20 cellular contexts compared by ENCODE assay signal in the genomic region with DNA sequence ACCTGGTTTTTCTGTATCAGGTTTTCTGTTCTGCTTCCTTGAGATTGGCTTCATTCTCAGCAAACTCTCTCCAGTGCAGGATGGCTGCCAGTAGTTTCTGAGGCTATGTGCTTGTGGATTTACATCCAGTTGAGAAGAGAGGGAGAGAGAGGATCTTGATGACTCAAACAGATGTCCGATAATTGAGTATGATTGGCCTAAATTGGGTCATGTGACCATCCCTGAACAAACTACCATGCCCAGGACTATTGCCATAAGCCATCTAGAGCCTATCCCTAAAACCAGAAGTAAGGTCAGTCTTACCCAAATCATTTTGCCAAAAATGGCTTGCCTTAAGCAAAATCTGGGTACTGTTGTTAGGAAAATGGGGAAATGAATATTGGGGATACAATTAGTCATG. TPM values are rescaled to one million over a fixed set of nuclear protein-coding genes. Genes with fewer than 3 reads are reported as not detected.
"Had no signal": no experiment of that assay in that cellular context is flagged by ENCODE, and none has a peak within 500 bp of the region (broad histone marks: within the 10 kb centered on the region; RNA-seq: fewer than 3 reads in every experiment).

No MANE protein-coding gene starts in this region.

- DNase-seq: activated CD4-positive, alpha-beta T cell treated with anti-CD3 and anti-CD28 coated beads, Interleukin-2, amount 50 U/mL, for 4 hours; activated CD4-positive, CD25-positive, alpha-beta regulatory T cell treated with anti-CD3 and anti-CD28 coated beads, Interleukin-2, amount 50 U/mL, for 72 hours; activated T-cell treated with anti-CD3 and anti-CD28 coated beads, Interleukin-2, amount 50 U/mL, for 1 hour; brain microvascular endothelial cell; cerebellar nuclear complex; effector memory CD8-positive, alpha-beta T cell; hypothalamus; left cardiac atrium; naive B cell; pancreas; stimulated activated CD4-positive, alpha-beta T cell treated with anti-CD3 and anti-CD28 coated beads, Interleukin-4, amount 100 ng/mL, for 1 hour; stimulated activated CD8-positive, alpha-beta memory T cell treated with anti-CD3 and anti-CD28 coated beads, Interleukin-4, amount 100 ng/mL, for 48 hours; stimulated activated naive CD8-positive, alpha-beta T cell treated with anti-CD3 and anti-CD28 coated beads, Interleukin-15, Interleukin-2, amounts not matched to agents 100 U/mL and 50 U/mL, for 24 hours; upper lobe of left lung had no signal

- H3K9me3 ChIP-seq: pancreas, suprapubic skin, upper lobe of left lung had no signal

- H3K4me3 Mint-ChIP-seq: activated naive CD4-positive, alpha-beta T cell treated with anti-CD3 and anti-CD28 coated beads, Interleukin-2, amount 50 U/mL, for 24 hours; dendritic cell treated with granulocyte-macrophage colony-stimulating factor and Interleukin-4, amounts not matched to agents 40 ng/mL and 50 ng/mL, for 4 days; effector memory CD8-positive, alpha-beta T cell; naive B cell had no signal

- H3K4me3 ChIP-seq: lung, pancreas, suprapubic skin, upper lobe of left lung had no signal

- ATAC-seq: effector memory CD8-positive, alpha-beta T cell; left cardiac atrium; pancreas; stimulated activated naive CD8-positive, alpha-beta T cell treated with anti-CD3 and anti-CD28 coated beads, Interleukin-15, Interleukin-2, amounts not matched to agents 100 U/mL and 50 U/mL, for 24 hours had no signal

- H3K9me3 Mint-ChIP-seq: activated naive CD4-positive, alpha-beta T cell treated with anti-CD3 and anti-CD28 coated beads, Interleukin-2, amount 50 U/mL, for 24 hours; dendritic cell treated with granulocyte-macrophage colony-stimulating factor and Interleukin-4, amounts not matched to agents 40 ng/mL and 50 ng/mL, for 4 days; effector memory CD8-positive, alpha-beta T cell had no signal

- H3K4me1 Mint-ChIP-seq: activated naive CD4-positive, alpha-beta T cell treated with anti-CD3 and anti-CD28 coated beads, Interleukin-2, amount 50 U/mL, for 24 hours; naive B cell had no signal

- H3K27me3 ChIP-seq: brain microvascular endothelial cell, pancreas, upper lobe of left lung had no signal

- H3K27ac ChIP-seq: brain microvascular endothelial cell, epithelial cell of prostate, pancreas, suprapubic skin, upper lobe of left lung had no signal

- H3K36me3 Mint-ChIP-seq: activated naive CD4-positive, alpha-beta T cell treated with anti-CD3 and anti-CD28 coated beads, Interleukin-2, amount 50 U/mL, for 24 hours; naive B cell had no signal

- H3K27ac Mint-ChIP-seq: activated naive CD4-positive, alpha-beta T cell treated with anti-CD3 and anti-CD28 coated beads, Interleukin-2, amount 50 U/mL, for 24 hours; dendritic cell treated with granulocyte-macrophage colony-stimulating factor and Interleukin-4, amounts not matched to agents 40 ng/mL and 50 ng/mL, for 4 days; effector memory CD8-positive, alpha-beta T cell; naive B cell had no signal

- H3K36me3 ChIP-seq: brain microvascular endothelial cell, pancreas, suprapubic skin, upper lobe of left lung had no signal

- H3K4me1 ChIP-seq: pancreas, suprapubic skin, upper lobe of left lung had no signal

- FAIRE-seq: pancreas had no signal

RNA-seq across cellular contexts. Expression of gene SYPL2, which starts 22.0 kb away (rescaled TPM):
- total RNA-seq: T-helper 2 cell treated with Interferon-gamma antibody and Interleukin-4, amounts not matched to agents 100 ng/mL and 5 ng/mL, for 36 hours had no signal
